Comparison of ENCODE assay signal across 1 cellular context in the genomic region with DNA sequence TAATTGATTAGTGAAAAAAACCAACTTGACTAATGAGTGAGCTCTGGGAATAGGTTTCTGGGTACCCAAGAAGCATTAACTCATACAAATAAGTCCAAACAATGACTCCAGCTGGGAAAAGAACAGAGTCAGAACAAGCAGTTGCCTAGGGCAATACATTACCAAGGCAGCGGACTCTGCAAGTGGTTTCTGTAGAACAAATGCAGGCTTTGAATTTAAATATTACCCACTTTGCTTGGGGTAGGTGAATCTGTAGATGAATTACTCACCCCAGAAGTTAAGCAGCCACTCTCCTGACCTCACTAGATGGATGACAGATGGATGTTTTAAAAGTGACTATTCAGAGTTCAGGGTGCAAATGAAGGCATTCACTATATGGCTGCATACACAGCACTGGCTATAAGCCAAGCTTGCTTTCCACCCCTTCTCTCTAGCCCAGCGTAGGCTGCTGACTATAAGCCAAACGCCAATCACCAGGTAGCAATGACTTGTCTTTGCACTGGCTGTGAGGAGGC.
TF ChIP-seq lines count a peak whose summit lies in the region.

No MANE protein-coding gene starts in this region.

TF ChIP-seq in K562, 482 proteins besides CTCF, POLR2A, EP300 and RAD21 (continued from another document and continues in another):
- TF ChIP-seq NFIC (IDR thresholded peaks at IDR 0.05) = peak; percentile 91
- TF ChIP-seq ZBTB43 (CRISPR knock-in tag; IDR thresholded peaks at IDR 0.05) = no peak
- no peak for TF ChIP-seq MXI1 (IDR thresholded peaks at IDR 0.05; ENCODE audit: low read depth, low read length)
- TF ChIP-seq, protein P1, sequence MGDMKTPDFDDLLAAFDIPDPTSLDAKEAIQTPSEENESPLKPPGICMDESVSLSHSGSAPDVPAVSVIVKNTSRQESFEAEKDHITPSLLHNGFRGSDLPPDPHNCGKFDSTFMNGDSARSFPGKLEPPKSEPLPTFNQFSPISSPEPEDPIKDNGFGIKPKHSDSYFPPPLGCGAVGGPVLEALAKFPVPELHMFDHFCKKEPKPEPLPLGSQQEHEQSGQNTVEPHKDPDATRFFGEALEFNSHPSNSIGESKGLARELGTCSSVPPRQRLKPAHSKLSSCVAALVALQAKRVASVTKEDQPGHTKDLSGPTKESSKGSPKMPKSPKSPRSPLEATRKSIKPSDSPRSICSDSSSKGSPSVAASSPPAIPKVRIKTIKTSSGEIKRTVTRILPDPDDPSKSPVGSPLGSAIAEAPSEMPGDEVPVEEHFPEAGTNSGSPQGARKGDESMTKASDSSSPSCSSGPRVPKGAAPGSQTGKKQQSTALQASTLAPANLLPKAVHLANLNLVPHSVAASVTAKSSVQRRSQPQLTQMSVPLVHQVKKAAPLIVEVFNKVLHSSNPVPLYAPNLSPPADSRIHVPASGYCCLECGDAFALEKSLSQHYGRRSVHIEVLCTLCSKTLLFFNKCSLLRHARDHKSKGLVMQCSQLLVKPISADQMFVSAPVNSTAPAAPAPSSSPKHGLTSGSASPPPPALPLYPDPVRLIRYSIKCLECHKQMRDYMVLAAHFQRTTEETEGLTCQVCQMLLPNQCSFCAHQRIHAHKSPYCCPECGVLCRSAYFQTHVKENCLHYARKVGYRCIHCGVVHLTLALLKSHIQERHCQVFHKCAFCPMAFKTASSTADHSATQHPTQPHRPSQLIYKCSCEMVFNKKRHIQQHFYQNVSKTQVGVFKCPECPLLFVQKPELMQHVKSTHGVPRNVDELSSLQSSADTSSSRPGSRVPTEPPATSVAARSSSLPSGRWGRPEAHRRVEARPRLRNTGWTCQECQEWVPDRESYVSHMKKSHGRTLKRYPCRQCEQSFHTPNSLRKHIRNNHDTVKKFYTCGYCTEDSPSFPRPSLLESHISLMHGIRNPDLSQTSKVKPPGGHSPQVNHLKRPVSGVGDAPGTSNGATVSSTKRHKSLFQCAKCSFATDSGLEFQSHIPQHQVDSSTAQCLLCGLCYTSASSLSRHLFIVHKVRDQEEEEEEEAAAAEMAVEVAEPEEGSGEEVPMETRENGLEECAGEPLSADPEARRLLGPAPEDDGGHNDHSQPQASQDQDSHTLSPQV (IDR thresholded peaks at IDR 0.05) = no peak
- TF ChIP-seq FOXJ3 (CRISPR knock-in tag; IDR thresholded peaks at IDR 0.05) = no peak
- TF ChIP-seq, protein P2, sequence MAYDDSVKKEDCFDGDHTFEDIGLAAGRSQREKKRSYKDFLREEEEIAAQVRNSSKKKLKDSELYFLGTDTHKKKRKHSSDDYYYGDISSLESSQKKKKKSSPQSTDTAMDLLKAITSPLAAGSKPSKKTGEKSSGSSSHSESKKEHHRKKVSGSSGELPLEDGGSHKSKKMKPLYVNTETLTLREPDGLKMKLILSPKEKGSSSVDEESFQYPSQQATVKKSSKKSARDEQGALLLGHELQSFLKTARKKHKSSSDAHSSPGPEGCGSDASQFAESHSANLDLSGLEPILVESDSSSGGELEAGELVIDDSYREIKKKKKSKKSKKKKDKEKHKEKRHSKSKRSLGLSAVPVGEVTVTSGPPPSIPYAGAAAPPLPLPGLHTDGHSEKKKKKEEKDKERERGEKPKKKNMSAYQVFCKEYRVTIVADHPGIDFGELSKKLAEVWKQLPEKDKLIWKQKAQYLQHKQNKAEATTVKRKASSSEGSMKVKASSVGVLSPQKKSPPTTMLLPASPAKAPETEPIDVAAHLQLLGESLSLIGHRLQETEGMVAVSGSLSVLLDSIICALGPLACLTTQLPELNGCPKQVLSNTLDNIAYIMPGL (CRISPR knock-in tag; IDR thresholded peaks at IDR 0.05) = no peak
- no peak for TF ChIP-seq SMC3 (conservative IDR thresholded peaks at IDR 0.05; ENCODE audit: insufficient read depth, low read depth, low read length)
- no peak for TF ChIP-seq RNF2 (IDR thresholded peaks at IDR 0.05)
- TF ChIP-seq MAFF (IDR thresholded peaks at IDR 0.05; ENCODE audit: low read length) = no peak
- TF ChIP-seq ZNF695 (CRISPR knock-in tag; IDR thresholded peaks at IDR 0.05) = no peak
- no peak for TF ChIP-seq SUPT5H (IDR thresholded peaks at IDR 0.05)
- TF ChIP-seq FOSL1 (tag; conservative IDR thresholded peaks at IDR 0.05) = 0 out of 2 replicates have a peak, but pooled peaks have one; percentile 21
- TF ChIP-seq, protein P3, sequence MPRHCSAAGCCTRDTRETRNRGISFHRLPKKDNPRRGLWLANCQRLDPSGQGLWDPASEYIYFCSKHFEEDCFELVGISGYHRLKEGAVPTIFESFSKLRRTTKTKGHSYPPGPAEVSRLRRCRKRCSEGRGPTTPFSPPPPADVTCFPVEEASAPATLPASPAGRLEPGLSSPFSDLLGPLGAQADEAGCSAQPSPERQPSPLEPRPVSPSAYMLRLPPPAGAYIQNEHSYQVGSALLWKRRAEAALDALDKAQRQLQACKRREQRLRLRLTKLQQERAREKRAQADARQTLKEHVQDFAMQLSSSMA (CRISPR knock-in tag; IDR thresholded peaks at IDR 0.05) = no peak
- no peak for TF ChIP-seq HBP1 (CRISPR knock-in tag; IDR thresholded peaks at IDR 0.05)
- no peak for TF ChIP-seq FOXO4 (CRISPR knock-in tag; IDR thresholded peaks at IDR 0.05)
- TF ChIP-seq ZFP36 (IDR thresholded peaks at IDR 0.05; ENCODE audit: low read depth, low read length, partially characterized antibody) = no peak
- TF ChIP-seq CC2D1A (IDR thresholded peaks at IDR 0.05) = no peak
- no peak for TF ChIP-seq BRCA1 (IDR thresholded peaks at IDR 0.05)
- no peak for TF ChIP-seq BRCA1 (CRISPR knock-in tag; IDR thresholded peaks at IDR 0.05)
- TF ChIP-seq CBX2 (IDR thresholded peaks at IDR 0.05; ENCODE audit: insufficient read depth, low read length, poor library complexity, severe bottlenecking) = no peak
- TF ChIP-seq, protein P4, sequence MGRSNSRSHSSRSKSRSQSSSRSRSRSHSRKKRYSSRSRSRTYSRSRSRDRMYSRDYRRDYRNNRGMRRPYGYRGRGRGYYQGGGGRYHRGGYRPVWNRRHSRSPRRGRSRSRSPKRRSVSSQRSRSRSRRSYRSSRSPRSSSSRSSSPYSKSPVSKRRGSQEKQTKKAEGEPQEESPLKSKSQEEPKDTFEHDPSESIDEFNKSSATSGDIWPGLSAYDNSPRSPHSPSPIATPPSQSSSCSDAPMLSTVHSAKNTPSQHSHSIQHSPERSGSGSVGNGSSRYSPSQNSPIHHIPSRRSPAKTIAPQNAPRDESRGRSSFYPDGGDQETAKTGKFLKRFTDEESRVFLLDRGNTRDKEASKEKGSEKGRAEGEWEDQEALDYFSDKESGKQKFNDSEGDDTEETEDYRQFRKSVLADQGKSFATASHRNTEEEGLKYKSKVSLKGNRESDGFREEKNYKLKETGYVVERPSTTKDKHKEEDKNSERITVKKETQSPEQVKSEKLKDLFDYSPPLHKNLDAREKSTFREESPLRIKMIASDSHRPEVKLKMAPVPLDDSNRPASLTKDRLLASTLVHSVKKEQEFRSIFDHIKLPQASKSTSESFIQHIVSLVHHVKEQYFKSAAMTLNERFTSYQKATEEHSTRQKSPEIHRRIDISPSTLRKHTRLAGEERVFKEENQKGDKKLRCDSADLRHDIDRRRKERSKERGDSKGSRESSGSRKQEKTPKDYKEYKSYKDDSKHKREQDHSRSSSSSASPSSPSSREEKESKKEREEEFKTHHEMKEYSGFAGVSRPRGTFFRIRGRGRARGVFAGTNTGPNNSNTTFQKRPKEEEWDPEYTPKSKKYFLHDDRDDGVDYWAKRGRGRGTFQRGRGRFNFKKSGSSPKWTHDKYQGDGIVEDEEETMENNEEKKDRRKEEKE (IDR thresholded peaks at IDR 0.05; ENCODE audit: borderline replicate concordance in 1 of 2, control insufficient read depth in 1 of 2, low read depth in 2 of 2, low read length in 1 of 2) = no peak
- TF ChIP-seq, protein P5, sequence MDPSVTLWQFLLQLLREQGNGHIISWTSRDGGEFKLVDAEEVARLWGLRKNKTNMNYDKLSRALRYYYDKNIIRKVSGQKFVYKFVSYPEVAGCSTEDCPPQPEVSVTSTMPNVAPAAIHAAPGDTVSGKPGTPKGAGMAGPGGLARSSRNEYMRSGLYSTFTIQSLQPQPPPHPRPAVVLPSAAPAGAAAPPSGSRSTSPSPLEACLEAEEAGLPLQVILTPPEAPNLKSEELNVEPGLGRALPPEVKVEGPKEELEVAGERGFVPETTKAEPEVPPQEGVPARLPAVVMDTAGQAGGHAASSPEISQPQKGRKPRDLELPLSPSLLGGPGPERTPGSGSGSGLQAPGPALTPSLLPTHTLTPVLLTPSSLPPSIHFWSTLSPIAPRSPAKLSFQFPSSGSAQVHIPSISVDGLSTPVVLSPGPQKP (CRISPR knock-in tag; IDR thresholded peaks at IDR 0.05) = no peak
- TF ChIP-seq ZBED1 (IDR thresholded peaks at IDR 0.05) = no peak
- TF ChIP-seq XRCC3 (IDR thresholded peaks at IDR 0.05) = no peak
- TF ChIP-seq, protein P6, sequence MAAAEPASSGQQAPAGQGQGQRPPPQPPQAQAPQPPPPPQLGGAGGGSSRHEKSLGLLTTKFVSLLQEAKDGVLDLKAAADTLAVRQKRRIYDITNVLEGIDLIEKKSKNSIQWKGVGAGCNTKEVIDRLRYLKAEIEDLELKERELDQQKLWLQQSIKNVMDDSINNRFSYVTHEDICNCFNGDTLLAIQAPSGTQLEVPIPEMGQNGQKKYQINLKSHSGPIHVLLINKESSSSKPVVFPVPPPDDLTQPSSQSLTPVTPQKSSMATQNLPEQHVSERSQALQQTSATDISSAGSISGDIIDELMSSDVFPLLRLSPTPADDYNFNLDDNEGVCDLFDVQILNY (CRISPR knock-in tag; IDR thresholded peaks at IDR 0.05) = no peak
- no peak for TF ChIP-seq MYNN (IDR thresholded peaks at IDR 0.05)
- TF ChIP-seq MYNN (CRISPR knock-in tag; IDR thresholded peaks at IDR 0.05) = no peak
- TF ChIP-seq NR4A1 (CRISPR knock-in tag; IDR thresholded peaks at IDR 0.05) = no peak
- no peak for TF ChIP-seq NR4A1 (tag; IDR thresholded peaks at IDR 0.05)
- TF ChIP-seq ETS2 (tag; IDR thresholded peaks at IDR 0.05; ENCODE audit: borderline replicate concordance, poor library complexity, severe bottlenecking) = no peak
- no peak for TF ChIP-seq COPS2 (conservative IDR thresholded peaks at IDR 0.05)
- no peak for TF ChIP-seq CUX1 (CRISPR knock-in tag; IDR thresholded peaks at IDR 0.05)
- TF ChIP-seq IRF9 (tag; IDR thresholded peaks at IDR 0.05) = no peak
- TF ChIP-seq HSF4 (CRISPR knock-in tag; IDR thresholded peaks at IDR 0.05; ENCODE audit: borderline replicate concordance) = no peak
